9 cellular contexts compared by ENCODE assay signal in genomic region chr17:66727634-66728570, GRCh38.
DNase-seq lines count a peak whose midpoint lies in the region; ATAC-seq and TF ChIP-seq lines count a peak whose summit lies in the region.
"Had no signal": no experiment of that assay in that cellular context is flagged by ENCODE, and none has a peak within 500 bp of the region (broad histone marks: within the 10 kb centered on the region; RNA-seq: fewer than 3 reads in every experiment).

No MANE protein-coding gene starts in this region.

- ATAC-seq in GM19023 (IDR thresholded peaks at IDR 0.05; ENCODE audit: unreplicated experiment): peak; percentile 72
- ATAC-seq in HG03342 (IDR thresholded peaks at IDR 0.05; ENCODE audit: unreplicated experiment): no peak

- H3K9ac ChIP-seq in OCI-LY3 (ENCODE audit: low read length): no peak overlapping the region

- no peaks in the 10 kb centered on the region for H3K9me3 Mint-ChIP-seq in activated naive CD4-positive, alpha-beta T cell treated with anti-CD3 and anti-CD28 coated beads for 36 hours

- H3K4me3 Mint-ChIP-seq in activated naive CD4-positive, alpha-beta T cell treated with anti-CD3 and anti-CD28 coated beads for 36 hours: no peak overlapping the region

- peak overlapping the region; percentile 40 for H3K4me2 ChIP-seq in OCI-LY3 (ENCODE audit: low read length)

- no peaks in the 10 kb centered on the region for H3K27me3 Mint-ChIP-seq in activated naive CD4-positive, alpha-beta T cell treated with anti-CD3 and anti-CD28 coated beads for 36 hours (ENCODE audit: low read depth)

- H3K9me3 ChIP-seq in OCI-LY3 (ENCODE audit: insufficient read depth, low read length): no peaks in the 10 kb centered on the region
- H3K9me3 ChIP-seq: neutrophil had no signal

- H3K36me3 Mint-ChIP-seq in activated naive CD4-positive, alpha-beta T cell treated with anti-CD3 and anti-CD28 coated beads for 36 hours (ENCODE audit: low read depth): peaks cover 13% of the 10 kb centered on the region

- H3K4me3 ChIP-seq in OCI-LY3 (ENCODE audit: low read length): no peak overlapping the region

- intact Hi-C loops in activated naive CD4-positive, alpha-beta T cell treated with anti-CD3 and anti-CD28 coated beads for 36 hours (cut with micrococcal nuclease): loop anchor here (1.0 kb wide), 1 partner anchor 178 kb away; no protein-coding TSS in a partner anchor
- intact Hi-C loops in posterior cingulate gyrus (cut with DNase I): loop anchor here (5.0 kb wide), 1 partner anchor 429 kb away; no protein-coding TSS in a partner anchor

- H3K4me1 ChIP-seq in OCI-LY3 (ENCODE audit: low read length): no peaks in the 10 kb centered on the region

- H3K4me1 Mint-ChIP-seq in activated naive CD4-positive, alpha-beta T cell treated with anti-CD3 and anti-CD28 coated beads for 36 hours (ENCODE audit: low read depth): peaks cover 2% of the 10 kb centered on the region

- no peak overlapping the region for H3K27ac Mint-ChIP-seq in activated naive CD4-positive, alpha-beta T cell treated with anti-CD3 and anti-CD28 coated beads for 36 hours

- no peak overlapping the region for H3K27ac ChIP-seq in OCI-LY3 (ENCODE audit: low read length)
- H3K27ac ChIP-seq: neutrophil had no signal

- no peaks in the 10 kb centered on the region for H4K20me1 ChIP-seq in OCI-LY3 (ENCODE audit: insufficient read depth, low read length)

- no peaks in the 10 kb centered on the region for H3K36me3 ChIP-seq in OCI-LY3 (replicated peaks; ENCODE audit: low read depth, low read length)
- H3K36me3 ChIP-seq: neutrophil had no signal

- peak; percentile 80 for DNase-seq in AG20443 (ENCODE audit: low spot score)
- peak; percentile 20 for DNase-seq in KG1 (lab: John Stamatoyannopoulos, UW)
- DNase-seq in activated naive CD4-positive, alpha-beta T cell treated with anti-CD3 and anti-CD28 coated beads for 36 hours: peak; percentile 65
- DNase-seq in glomerular visceral epithelial cell (ENCODE audit: extremely low spot score): peak; percentile 39
- peak; percentile 56 to 97 (median 82) for DNase-seq in posterior cingulate gyrus

- no peaks in the 10 kb centered on the region; the same call in 1 of the 2 replicates for H3K27me3 ChIP-seq in OCI-LY3 (ENCODE audit: low read depth, low read length)

- TF ChIP-seq CTCF in OCI-LY3 (IDR thresholded peaks at IDR 0.05; ENCODE audit: low read depth, low read length): peak; percentile 76

- peak overlapping the region; percentile 63; the same call in 1 of the 2 replicates for H2AFZ ChIP-seq in OCI-LY3 (ENCODE audit: low read depth, low read length)

- CTCF ChIA-PET in activated naive CD4-positive, alpha-beta T cell treated with anti-CD3 and anti-CD28 coated beads for 36 hours (lab: Charles Lee): interaction anchor here (0.6 to 1.3 kb wide), 7 partner anchors 9 to 1171 kb away, joined by 3 to 4 read pairs (median 4); no protein-coding TSS in a partner anchor

- no peaks in the 10 kb centered on the region for H3K79me2 ChIP-seq in OCI-LY3 (ENCODE audit: low read length)

Comparison
In these comparisons a context has a peak if more than half of its experiments do, and no peak if none do; other contexts are left out.
1. DNase-seq: peak in every context shown above with its lines; median percentile 82 in posterior cingulate gyrus; 80 in AG20443; 65 in activated naive CD4-positive, alpha-beta T cell treated with anti-CD3 and anti-CD28 coated beads for 36 hours; 39 in glomerular visceral epithelial cell; 20 in KG1.